In genomic region chrX:31265383-31265782, GRCh38 we compare ENCODE assay signal across 13 cellular contexts.
DNase-seq lines count a peak whose midpoint lies in the region; ATAC-seq, FAIRE-seq and TF ChIP-seq lines count a peak whose summit lies in the region.
"Had no signal": no experiment of that assay in that cellular context is flagged by ENCODE, and none has a peak within 500 bp of the region (broad histone marks: within the 10 kb centered on the region; RNA-seq: fewer than 3 reads in every experiment).

No MANE protein-coding gene starts in this region.

- CTCF ChIA-PET in CD4-positive, alpha-beta T cell (lab: Charles Lee) = no interaction called here
- CTCF ChIA-PET in WTC11 (lab: Charles Lee) = no interaction called here

- H3K4me3 ChIP-seq in epithelial cell of esophagus (ENCODE audit: low read length) = peak overlapping the region; percentile 27

- H3K4me1 Mint-ChIP-seq in CD4-positive, alpha-beta T cell (ENCODE audit: low read depth) = peaks cover 5% of the 10 kb centered on the region
- H3K4me1 Mint-ChIP-seq in WTC11 = peaks cover 37% of the 10 kb centered on the region
- peaks cover 34% of the 10 kb centered on the region for H3K4me1 Mint-ChIP-seq in osteocyte (ENCODE audit: unreplicated experiment)

- POLR2A ChIA-PET in CD4-positive, alpha-beta T cell (lab: Charles Lee) = no interaction called here
- POLR2A ChIA-PET in WTC11 (lab: Charles Lee) = no interaction called here

- DNase-seq in CD4-positive, alpha-beta T cell = no peak
- DNase-seq in WTC11 (ENCODE audit: low spot score) (no peak), epithelial cell of esophagus (ENCODE audit: low read depth) (no peak), osteocyte (ENCODE audit: extremely low spot score, unreplicated experiment) (no peak), HTR-8/SVneo (ENCODE audit: insufficient read length, low spot score) (no peak), putamen (ENCODE audit: low spot score) (no peak)
- DNase-seq: left colon; NCI-H1105 treated with DMSO at 0.1 percent for 48 hours; Peyer's patch; stimulated activated CD4-positive, alpha-beta T cell treated with anti-CD3 and anti-CD28 coated beads, Interleukin-15, amount 100 ng/mL, for 24 hours had no signal

- H3K27ac Mint-ChIP-seq in CD4-positive, alpha-beta T cell = no peak overlapping the region
- no peak overlapping the region for H3K27ac Mint-ChIP-seq in WTC11
- H3K27ac Mint-ChIP-seq in osteocyte (ENCODE audit: unreplicated experiment) = peak overlapping the region; percentile 84
- H3K27ac Mint-ChIP-seq: IgD-negative memory B cell had no signal

- FAIRE-seq in HTR-8/SVneo (lab: Jason Lieb, UNC) = no peak

- H3K27me3 Mint-ChIP-seq in CD4-positive, alpha-beta T cell = peaks cover 31% of the 10 kb centered on the region
- H3K27me3 Mint-ChIP-seq in WTC11 (ENCODE audit: low read depth) (peaks cover 5% of the 10 kb centered on the region; the same call in 1 of the 2 replicates), osteocyte (ENCODE audit: unreplicated experiment) (no peaks in the 10 kb centered on the region)
- H3K27me3 Mint-ChIP-seq: IgD-negative memory B cell had no signal

- no peak overlapping the region for H3K27ac ChIP-seq in CD4-positive, alpha-beta T cell (ENCODE audit: low read depth, low read length)
- H3K27ac ChIP-seq: Peyer's patch had no signal

- H3K9me3 ChIP-seq in CD4-positive, alpha-beta T cell (ENCODE audit: control insufficient read depth, low read length) = no peaks in the 10 kb centered on the region
- H3K9me3 ChIP-seq: Peyer's patch had no signal

- no peaks in the 10 kb centered on the region for H3K9me3 Mint-ChIP-seq in CD4-positive, alpha-beta T cell
- H3K9me3 Mint-ChIP-seq in WTC11 = no peaks in the 10 kb centered on the region
- H3K9me3 Mint-ChIP-seq in osteocyte (ENCODE audit: unreplicated experiment) = peaks cover 3% of the 10 kb centered on the region

- H3K4me3 Mint-ChIP-seq in CD4-positive, alpha-beta T cell = peak overlapping the region; percentile 38
- H3K4me3 Mint-ChIP-seq in WTC11 = peak overlapping the region; percentile 79
- H3K4me3 Mint-ChIP-seq in osteocyte (ENCODE audit: unreplicated experiment) = peak overlapping the region; percentile 83

- ATAC-seq in CD4-positive, alpha-beta T cell (ENCODE audit: poor library complexity) = no peak
- ATAC-seq in WTC11 (no peak), HG02763 (IDR thresholded peaks at IDR 0.05; ENCODE audit: unreplicated experiment) (no peak), HG03097 (IDR thresholded peaks at IDR 0.05; ENCODE audit: low FRiP score, unreplicated experiment) (no peak)

- H3K36me3 Mint-ChIP-seq in CD4-positive, alpha-beta T cell (ENCODE audit: low read depth) = no peaks in the 10 kb centered on the region
- H3K36me3 Mint-ChIP-seq in WTC11 = no peaks in the 10 kb centered on the region
- peaks cover 31% of the 10 kb centered on the region for H3K36me3 Mint-ChIP-seq in osteocyte (ENCODE audit: unreplicated experiment)

- no peak for TF ChIP-seq CTCF in CD4-positive, alpha-beta T cell (IDR thresholded peaks at IDR 0.05)
- no peak for TF ChIP-seq CTCF in WTC11 (IDR thresholded peaks at IDR 0.05)
- TF ChIP-seq CTCF in epithelial cell of esophagus (IDR thresholded peaks at IDR 0.05; ENCODE audit: insufficient read depth, low read depth, low read length, missing control alignments) = no peak
- TF ChIP-seq CTCF in osteocyte (IDR thresholded peaks at IDR 0.05) = no peak

- peaks cover 8% of the 10 kb centered on the region for H3K27me3 ChIP-seq in CD4-positive, alpha-beta T cell (ENCODE audit: control insufficient read depth, insufficient read depth, low read length)
- H3K27me3 ChIP-seq: Peyer's patch had no signal

- intact Hi-C loops in CD4-positive, alpha-beta T cell (cut with DNase I, micrococcal nuclease) = no loop called here

TF ChIP-seq in WTC11, 78 proteins besides CTCF, POLR2A, EP300 and RAD21:
- TF ChIP-seq ZBTB43 (CRISPR knock-in tag; IDR thresholded peaks at IDR 0.05) = no peak
- TF ChIP-seq TCF7 (CRISPR knock-in tag; IDR thresholded peaks at IDR 0.05; ENCODE audit: low read depth) = no peak
- no peak for TF ChIP-seq KAT7 (CRISPR knock-in tag; IDR thresholded peaks at IDR 0.05; ENCODE audit: borderline replicate concordance)
- TF ChIP-seq CREM (CRISPR knock-in tag; IDR thresholded peaks at IDR 0.05) = no peak
